Comparison of ENCODE assay signal across 9 cellular contexts in genomic region chr12:111446044-111446581, GRCh38. TPM values are rescaled to one million over a fixed set of nuclear protein-coding genes. Genes with fewer than 3 reads are reported as not detected.
DNase-seq lines count a peak whose midpoint lies in the region; ATAC-seq and TF ChIP-seq lines count a peak whose summit lies in the region.
"Had no signal": no experiment of that assay in that cellular context is flagged by ENCODE, and none has a peak within 500 bp of the region (broad histone marks: within the 10 kb centered on the region; RNA-seq: fewer than 3 reads in every experiment).

No MANE protein-coding gene starts in this region.

- no peak overlapping the region for H3K4me3 ChIP-seq in CD8-positive, alpha-beta T cell (ENCODE audit: low read depth, low read length)
- H3K4me3 ChIP-seq in ascending aorta (no peak overlapping the region), left lung (no peak overlapping the region), uterus (no peak overlapping the region)

- no peaks in the 10 kb centered on the region for H3K9me3 Mint-ChIP-seq in CD8-positive, alpha-beta T cell

- H3K27ac Mint-ChIP-seq in CD8-positive, alpha-beta T cell: peak overlapping the region; percentile 79

- peaks cover 63% of the 10 kb centered on the region for H3K4me1 Mint-ChIP-seq in CD8-positive, alpha-beta T cell (ENCODE audit: low read depth)

- intact Hi-C loops in CD8-positive, alpha-beta T cell (cut with DNase I, micrococcal nuclease): no loop called here
- intact Hi-C loops in ascending aorta (cut with DNase I): no loop called here
- intact Hi-C loops in left lung (cut with DNase I): no loop called here
- intact Hi-C loops in uterus (cut with DNase I; ENCODE audit: low total_unique reads): no loop called here
- intact Hi-C loops in posterior vena cava (cut with DNase I): no loop called here

- no peak overlapping the region for H3K4me3 Mint-ChIP-seq in CD8-positive, alpha-beta T cell

- H3K27me3 ChIP-seq in CD8-positive, alpha-beta T cell (ENCODE audit: insufficient read depth, low read length): no peaks in the 10 kb centered on the region
- H3K27me3 ChIP-seq in ascending aorta (no peaks in the 10 kb centered on the region), left lung (no peaks in the 10 kb centered on the region), uterus (no peaks in the 10 kb centered on the region)
- H3K27me3 ChIP-seq: foreskin keratinocyte had no signal

- H3K36me3 ChIP-seq in CD8-positive, alpha-beta T cell (ENCODE audit: insufficient read depth, low read length): peaks cover 21% of the 10 kb centered on the region
- H3K36me3 ChIP-seq in ascending aorta: peaks cover 46 to 51% of the 10 kb centered on the region in 2 donors
- H3K36me3 ChIP-seq in left lung: peaks cover 0 to 75% of the 10 kb centered on the region in 2 donors
- H3K36me3 ChIP-seq in uterus: no peaks in the 10 kb centered on the region

- peaks cover 43% of the 10 kb centered on the region for H3K4me1 ChIP-seq in CD8-positive, alpha-beta T cell (ENCODE audit: insufficient read depth, low read length)
- peaks cover 0 to 15% of the 10 kb centered on the region in 2 donors for H3K4me1 ChIP-seq in ascending aorta
- peaks cover 12 to 96% of the 10 kb centered on the region in 2 donors for H3K4me1 ChIP-seq in left lung
- peaks cover 0 to 10% of the 10 kb centered on the region in 2 donors for H3K4me1 ChIP-seq in uterus
- H3K4me1 ChIP-seq: foreskin keratinocyte had no signal

- no peak for TF ChIP-seq CTCF in CD8-positive, alpha-beta T cell (IDR thresholded peaks at IDR 0.05)
- TF ChIP-seq CTCF in ascending aorta (IDR thresholded peaks at IDR 0.05) (no peak), left lung (IDR thresholded peaks at IDR 0.05) (no peak), uterus (IDR thresholded peaks at IDR 0.05) (no peak)

- H3K36me3 Mint-ChIP-seq in CD8-positive, alpha-beta T cell: peaks cover 56% of the 10 kb centered on the region

- no peak for ATAC-seq in CD8-positive, alpha-beta T cell
- ATAC-seq in left lung (no peak), HG03139 (IDR thresholded peaks at IDR 0.05; ENCODE audit: unreplicated experiment) (no peak), HG02763 (IDR thresholded peaks at IDR 0.05; ENCODE audit: unreplicated experiment) (no peak)
- ATAC-seq: foreskin keratinocyte had no signal

- peak in 2 of 7 experiments; percentile 2 to 46 for DNase-seq in CD8-positive, alpha-beta T cell
- DNase-seq in LHCN-M2 (ENCODE audit: low read depth) (peak; percentile 87), ascending aorta (ENCODE audit: low spot score in 2 of 2) (peak in 1 of 2 donors; percentile 63), left lung (no peak), uterus (peak; percentile 30 to 64), posterior vena cava (ENCODE audit: low spot score) (no peak)

- no peaks in the 10 kb centered on the region for H3K27me3 Mint-ChIP-seq in CD8-positive, alpha-beta T cell (ENCODE audit: low read depth)

- H3K27ac ChIP-seq in CD8-positive, alpha-beta T cell (ENCODE audit: low read depth, low read length): no peak overlapping the region
- H3K27ac ChIP-seq in ascending aorta (peak overlapping the region; percentile 47 to 63), left lung (peak overlapping the region; percentile 45 to 82), uterus (peak overlapping the region; percentile 48 to 57)
- H3K27ac ChIP-seq: foreskin keratinocyte had no signal

- POLR2A ChIA-PET in CD8-positive, alpha-beta T cell (lab: Charles Lee): interaction anchor here (0.8 to 2.9 kb wide), 6 partner anchors 9 to 41 kb away, joined by 3 to 38 read pairs (median 3); partner anchors contain the start of gene SH2B3

- no peaks in the 10 kb centered on the region for H3K9me3 ChIP-seq in CD8-positive, alpha-beta T cell (ENCODE audit: low read length)
- H3K9me3 ChIP-seq in ascending aorta: no peaks in the 10 kb centered on the region
- no peaks in the 10 kb centered on the region for H3K9me3 ChIP-seq in left lung
- no peaks in the 10 kb centered on the region for H3K9me3 ChIP-seq in uterus

- TF ChIP-seq POLR2A in uterus (IDR thresholded peaks at IDR 0.05): no peak

- CTCF ChIA-PET in CD8-positive, alpha-beta T cell (lab: Charles Lee): interaction anchor here (4.0 to 28.0 kb wide), 2 partner anchors 11 to 43 kb away, joined by 27 to 1191 read pairs; partner anchors contain the start of gene SH2B3

RNA-seq across cellular contexts. Expression of gene SH2B3, which starts 40.4 kb away (rescaled TPM):
- 10 to 100 TPM; 48.7 to 48.8 TPM for total RNA-seq in CD8-positive, alpha-beta T cell
- total RNA-seq in LHCN-M2 (2014; rRNA removed) (120 and 124 TPM in 2 replicates), ascending aorta (124 TPM), left lung (10 to 100 TPM; 26.9 to 42.0 TPM), uterus (10 to 100 TPM; 11.8 to 31.3 (median 21.8) TPM), posterior vena cava (10 to 100 TPM; 31.9 to 32.4 TPM)
- 25.1 TPM for polyA plus RNA-seq in LHCN-M2 (2012)

Comparison
In these comparisons a context has a peak if more than half of its experiments do, and no peak if none do; other contexts are left out.
1. DNase-seq: peak in LHCN-M2 (single experiment) and uterus (2 of 2); none in left lung (0 of 2) and posterior vena cava (single experiment).